Comparison of ENCODE assay signal across 9 cellular contexts in genomic region chr17:50117202-50118040, GRCh38. TPM values are rescaled to one million over a fixed set of nuclear protein-coding genes. Genes with fewer than 3 reads are reported as not detected.
DNase-seq lines count a peak whose midpoint lies in the region; ATAC-seq, FAIRE-seq and TF ChIP-seq lines count a peak whose summit lies in the region.
"Had no signal": no experiment of that assay in that cellular context is flagged by ENCODE, and none has a peak within 500 bp of the region (broad histone marks: within the 10 kb centered on the region; RNA-seq: fewer than 3 reads in every experiment).

No MANE protein-coding gene starts in this region.

- no peak overlapping the region for H4K5ac ChIP-seq in IMR-90 (ENCODE audit: low read depth, low read length)

- 12% methylated on average over 16 of the region's 64 CpGs; no CpG with 5 or more reads in 1 of the 2 experiments for whole genome bisulfite sequencing in IMR-90 (ENCODE audit: extremely low coverage in 2 of 2, insufficient read length in 1 of 2), 2 experiments
- WGBS in mesodermal cell (ENCODE audit: insufficient coverage in 2 of 2), 2 experiments: 5 to 7% methylated on average over 48 to 50 of the region's 64 CpGs

- no peak overlapping the region for H4K91ac ChIP-seq in IMR-90 (ENCODE audit: insufficient read depth, low read depth, low read length)

- no peak overlapping the region for H3K9ac ChIP-seq in IMR-90 (ENCODE audit: low read depth, low read length)

- no peak overlapping the region for H3K27ac ChIP-seq in CD8-positive, alpha-beta memory T cell (ENCODE audit: low read depth, low read length)
- H3K27ac ChIP-seq in IMR-90 (ENCODE audit: insufficient read depth, low read length) (no peak overlapping the region), mesodermal cell (ENCODE audit: low read depth, low read length, severe bottlenecking) (no peak overlapping the region)
- H3K27ac ChIP-seq: HL-60 had no signal

- no peak overlapping the region for H3K4me3 ChIP-seq in CD8-positive, alpha-beta memory T cell (ENCODE audit: low read length)
- H3K4me3 ChIP-seq in IMR-90 (ENCODE audit: insufficient read depth, low read depth, low read length) (no peak overlapping the region), mesodermal cell (ENCODE audit: extremely low read depth, insufficient read depth, low read length, poor library complexity, severe bottlenecking) (peak overlapping the region; percentile 14)

- no peaks in the 10 kb centered on the region for H3K9me3 ChIP-seq in CD8-positive, alpha-beta memory T cell (ENCODE audit: low read length)
- H3K9me3 ChIP-seq in IMR-90 (ENCODE audit: control insufficient read depth, insufficient read depth, low read length): no peaks in the 10 kb centered on the region
- H3K9me3 ChIP-seq in mesodermal cell (ENCODE audit: control insufficient read depth, low read length): no peaks in the 10 kb centered on the region

- no peak overlapping the region for H3K18ac ChIP-seq in IMR-90 (ENCODE audit: low read depth, low read length)

- H2AK5ac ChIP-seq in IMR-90 (ENCODE audit: low read depth, low read length): no peak overlapping the region

- peak overlapping the region; percentile 18 for H2AK9ac ChIP-seq in IMR-90 (replicated peaks; ENCODE audit: low read depth, low read length, poor library complexity)

- no peak overlapping the region for H3K4ac ChIP-seq in IMR-90 (ENCODE audit: low read depth, low read length)

- H3K14ac ChIP-seq in IMR-90 (replicated peaks; ENCODE audit: low read depth, low read length): no peak overlapping the region

- in situ Hi-C loops in IMR-90 (cut with MboI; ENCODE audit: low sequenced_read_pairs): no loop called here

- peaks cover 3% of the 10 kb centered on the region; the same call in 1 of the 2 replicates for H3K9me1 ChIP-seq in IMR-90 (ENCODE audit: insufficient read depth, low read length)

- dilution Hi-C loops in IMR-90 (cut with HindIII; ENCODE audit: low sequenced_read_pairs, unreplicated experiment): no loop called here

- BruUV-seq in IMR-90 (replicated peaks; lab: Mats Ljungman, UMichigan): no TSS peak

- TF ChIP-seq CTCF in IMR-90 (conservative IDR thresholded peaks at IDR 0.05; ENCODE audit: low read depth, low read length): peak; percentile 47

- no peaks in the 10 kb centered on the region for H4K20me1 ChIP-seq in IMR-90 (ENCODE audit: insufficient read depth, low read length)

- TF ChIP-seq RAD21 in IMR-90 (IDR thresholded peaks at IDR 0.05; ENCODE audit: low read length): peak; percentile 41

- H3K27me3 Mint-ChIP-seq in CD8-positive, alpha-beta memory T cell: peaks cover 16 to 54% of the 10 kb centered on the region in 2 donors
- peaks cover 39% of the 10 kb centered on the region for H3K27me3 Mint-ChIP-seq in stimulated activated naive CD8-positive, alpha-beta T cell treated with anti-CD3 and anti-CD28 coated beads, Interleukin-15, Interleukin-2, amounts not matched to agents 100 ng/mL and 50 ng/mL, for 24 hours

- H2BK15ac ChIP-seq in IMR-90 (ENCODE audit: low read depth, low read length): no peak overlapping the region

- no peak overlapping the region for H2BK20ac ChIP-seq in IMR-90 (ENCODE audit: low read depth, low read length)

- H3K9me3 Mint-ChIP-seq in CD8-positive, alpha-beta memory T cell: no peaks in the 10 kb centered on the region
- H3K9me3 Mint-ChIP-seq in stimulated activated naive CD8-positive, alpha-beta T cell treated with anti-CD3 and anti-CD28 coated beads, Interleukin-15, Interleukin-2, amounts not matched to agents 100 ng/mL and 50 ng/mL, for 24 hours: no peaks in the 10 kb centered on the region

- no peak overlapping the region for H3K4me2 ChIP-seq in IMR-90 (ENCODE audit: low read depth, low read length)

- CTCF ChIA-PET in CD8-positive, alpha-beta memory T cell (lab: Charles Lee): interaction anchor here (0.8 to 4.5 kb wide), 21 partner anchors 9 to 191 kb away, joined by 3 to 20 read pairs (median 5); partner anchors contain the start of gene SGCA
- CTCF ChIA-PET in IMR-90 (lab: Yijun Ruan, JAX): interaction anchor here (1.1 kb wide), 1 partner anchor 10 kb away, joined by 3 read pairs; no protein-coding TSS in a partner anchor

- H3K36me3 ChIP-seq in CD8-positive, alpha-beta memory T cell (ENCODE audit: insufficient read depth, low read length): no peaks in the 10 kb centered on the region
- H3K36me3 ChIP-seq in IMR-90 (ENCODE audit: control insufficient read depth, insufficient read depth, low read length): peaks cover 15% of the 10 kb centered on the region; the same call in 1 of the 2 replicates
- peaks cover 17% of the 10 kb centered on the region for H3K36me3 ChIP-seq in mesodermal cell (ENCODE audit: control insufficient read depth, insufficient read depth, low read length)

- peak; percentile 61 for ATAC-seq in IMR-90 (ENCODE audit: low read depth)

- TF ChIP-seq POLR2A in IMR-90 (IDR thresholded peaks at IDR 0.05; ENCODE audit: low read depth, low read length): no peak

- no peaks in the 10 kb centered on the region for H3K79me1 ChIP-seq in IMR-90 (ENCODE audit: low read depth in 1 of 2, low read length in 2 of 2)

- peak overlapping the region; percentile 73 for H2AFZ ChIP-seq in IMR-90 (replicated peaks; ENCODE audit: low read length, poor library complexity)

- H2BK120ac ChIP-seq in IMR-90 (ENCODE audit: low read depth, low read length): no peak overlapping the region

- no peak overlapping the region for H2BK5ac ChIP-seq in IMR-90 (ENCODE audit: low read depth, low read length, poor library complexity, severe bottlenecking)

- no peak overlapping the region; a peak in 1 of 4 replicates for H4K8ac ChIP-seq in IMR-90 (ENCODE audit: low read depth in 2 of 2, low read length in 2 of 2)

- H3K4me1 ChIP-seq in CD8-positive, alpha-beta memory T cell (ENCODE audit: insufficient read depth, low read length): no peaks in the 10 kb centered on the region
- H3K4me1 ChIP-seq in IMR-90 (ENCODE audit: control insufficient read depth, insufficient read depth, low read length) (no peaks in the 10 kb centered on the region), mesodermal cell (ENCODE audit: control insufficient read depth, insufficient read depth, low read length, poor library complexity, severe bottlenecking) (peaks cover 4% of the 10 kb centered on the region)

- H3K4me1 Mint-ChIP-seq in CD8-positive, alpha-beta memory T cell: peaks cover 5 to 11% (median 5%) of the 10 kb centered on the region in 3 donors
- H3K4me1 Mint-ChIP-seq in stimulated activated naive CD8-positive, alpha-beta T cell treated with anti-CD3 and anti-CD28 coated beads, Interleukin-15, Interleukin-2, amounts not matched to agents 100 ng/mL and 50 ng/mL, for 24 hours (ENCODE audit: low read depth): peaks cover 8% of the 10 kb centered on the region

- H3K27ac Mint-ChIP-seq in CD8-positive, alpha-beta memory T cell: no peak overlapping the region
- no peak overlapping the region for H3K27ac Mint-ChIP-seq in stimulated activated naive CD8-positive, alpha-beta T cell treated with anti-CD3 and anti-CD28 coated beads, Interleukin-15, Interleukin-2, amounts not matched to agents 100 ng/mL and 50 ng/mL, for 24 hours

- no peak overlapping the region; the same call in 1 of the 2 replicates for H3K23ac ChIP-seq in IMR-90 (ENCODE audit: low read depth, low read length)

- no peaks in the 10 kb centered on the region for H3K36me3 Mint-ChIP-seq in CD8-positive, alpha-beta memory T cell
- H3K36me3 Mint-ChIP-seq in stimulated activated naive CD8-positive, alpha-beta T cell treated with anti-CD3 and anti-CD28 coated beads, Interleukin-15, Interleukin-2, amounts not matched to agents 100 ng/mL and 50 ng/mL, for 24 hours (ENCODE audit: low read depth): no peaks in the 10 kb centered on the region

- POLR2A ChIA-PET in CD8-positive, alpha-beta memory T cell (lab: Charles Lee): interaction anchor here (0.6 kb wide), 1 partner anchor 24 kb away, joined by 3 read pairs; no protein-coding TSS in a partner anchor
- POLR2A ChIA-PET in IMR-90 (lab: Charles Lee; ENCODE audit: unreplicated experiment): interaction anchor here (0.9 kb wide), 1 partner anchor 9 kb away, joined by 4 read pairs; no protein-coding TSS in a partner anchor

- peaks cover 9% of the 10 kb centered on the region for H3K27me3 ChIP-seq in CD8-positive, alpha-beta memory T cell (ENCODE audit: insufficient read depth, low read length, poor library complexity, severe bottlenecking)
- H3K27me3 ChIP-seq in IMR-90 (ENCODE audit: control insufficient read depth, insufficient read depth, low read length): no peaks in the 10 kb centered on the region

- H3K4me3 Mint-ChIP-seq in CD8-positive, alpha-beta memory T cell: peak overlapping the region in 5 of 7 donors; percentile 32 to 71 (median 48)
- H3K4me3 Mint-ChIP-seq in stimulated activated naive CD8-positive, alpha-beta T cell treated with anti-CD3 and anti-CD28 coated beads, Interleukin-15, Interleukin-2, amounts not matched to agents 100 ng/mL and 50 ng/mL, for 24 hours: peak overlapping the region; percentile 49

- intact Hi-C loops in IMR-90 (cut with micrococcal nuclease): no loop called here

- peak; percentile 26 to 71 (median 45) for DNase-seq in CD8-positive, alpha-beta memory T cell
- DNase-seq in IMR-90 (peak; percentile 35), ecto neural progenitor cell (ENCODE audit: low spot score) (peak; percentile 92), RCC 7860 (ENCODE audit: low spot score) (no peak), inferior parietal cortex (ENCODE audit: extremely low spot score) (no peak)
- DNase-seq in activated CD4-positive, alpha-beta T cell treated with anti-CD3 and anti-CD28 coated beads, Interleukin-2, amount 50 U/mL, for 24 hours (ENCODE audit: low read depth in 1 of 2, low spot score in 1 of 2): peak; percentile 26 to 48

- H3K56ac ChIP-seq in IMR-90 (ENCODE audit: extremely low read depth, insufficient read depth, low read length): no peak overlapping the region

- no peak for FAIRE-seq in RCC 7860 (lab: Jason Lieb, UNC)

RNA-seq across cellular contexts. Expression of gene SAMD14, which starts 12.5 kb away (rescaled TPM):
- 1 to 10 TPM in 1 of 2 experiments, under 1 TPM in 1; 0.92 to 1.3 TPM for total RNA-seq in CD8-positive, alpha-beta memory T cell
- polyA plus RNA-seq in CD8-positive, alpha-beta memory T cell: not detected
- total RNA-seq in IMR-90 (2012; rRNA removed): 1.4 TPM in 2 replicates
- polyA plus RNA-seq in IMR-90 (2012; rRNA removed): 6.2 and 6.7 TPM in 2 replicates
- polyA plus RNA-seq in IMR-90 (2012; cell fraction: cytosol; rRNA removed): 2.7 and 5.4 TPM in 2 replicates
- 20.9 and 34.4 TPM in 2 replicates for polyA plus RNA-seq in IMR-90 (2012; cell fraction: nucleus; rRNA removed; ENCODE audit: low replicate concordance)
- polyA plus RNA-seq in mesodermal cell (2013, experiment 1 of 2): 26.6 TPM
- 18.7 TPM for polyA plus RNA-seq in mesodermal cell (2013, experiment 2 of 2)

RNA-seq across cellular contexts. Expression of gene PDK2, which starts 22.3 kb away (rescaled TPM):
- total RNA-seq in CD8-positive, alpha-beta memory T cell: 10 to 100 TPM; 19.5 to 22.4 TPM
- 41.2 TPM for polyA plus RNA-seq in CD8-positive, alpha-beta memory T cell
- total RNA-seq in IMR-90 (2012; rRNA removed): 26.7 and 38.0 TPM in 2 replicates
- polyA plus RNA-seq in IMR-90 (2012; rRNA removed): 104 and 113 TPM in 2 replicates
- 45.0 and 131 TPM in 2 replicates for polyA plus RNA-seq in IMR-90 (2012; cell fraction: cytosol; rRNA removed)
- 71.2 and 130 TPM in 2 replicates for polyA plus RNA-seq in IMR-90 (2012; cell fraction: nucleus; rRNA removed; ENCODE audit: low replicate concordance)
- 34.0 TPM for polyA plus RNA-seq in mesodermal cell (2013, experiment 1 of 2)
- polyA plus RNA-seq in mesodermal cell (2013, experiment 2 of 2): 27.2 TPM

RNA-seq across cellular contexts. Expression of gene PPP1R9B, which starts 33.1 kb away (rescaled TPM):
- total RNA-seq in CD8-positive, alpha-beta memory T cell: 10 to 100 TPM; 86.9 to 89.0 TPM
- polyA plus RNA-seq in CD8-positive, alpha-beta memory T cell: 1.7 TPM
- 28.0 and 38.6 TPM in 2 replicates for total RNA-seq in IMR-90 (2012; rRNA removed)
- polyA plus RNA-seq in IMR-90 (2012; rRNA removed): 23.0 and 25.8 TPM in 2 replicates
- 16.2 and 19.3 TPM in 2 replicates for polyA plus RNA-seq in IMR-90 (2012; cell fraction: cytosol; rRNA removed)
- polyA plus RNA-seq in IMR-90 (2012; cell fraction: nucleus; rRNA removed; ENCODE audit: low replicate concordance): 42.2 and 55.1 TPM in 2 replicates
- 45.5 TPM for polyA plus RNA-seq in mesodermal cell (2013, experiment 1 of 2)
- 36.7 TPM for polyA plus RNA-seq in mesodermal cell (2013, experiment 2 of 2)

RNA-seq across cellular contexts. Expression of gene SGCA, which starts 48.4 kb away (rescaled TPM):
- under 1 TPM in 1 of 2 experiments, not detected in 1; 0.31 TPM for total RNA-seq in CD8-positive, alpha-beta memory T cell
- not detected for polyA plus RNA-seq in CD8-positive, alpha-beta memory T cell
- total RNA-seq in IMR-90 (2012; rRNA removed): not detected in 2 replicates
- polyA plus RNA-seq in IMR-90 (2012; rRNA removed): 0.19 and 0.55 TPM in 2 replicates
- 0.36 and 0.43 TPM in 2 replicates for polyA plus RNA-seq in IMR-90 (2012; cell fraction: cytosol; rRNA removed)
- polyA plus RNA-seq in IMR-90 (2012; cell fraction: nucleus; rRNA removed; ENCODE audit: low replicate concordance): 0.34 TPM in 1 of 2 replicates, not detected in the other
- polyA plus RNA-seq in mesodermal cell (2013, experiment 1 of 2): 2.4 TPM
- polyA plus RNA-seq in mesodermal cell (2013, experiment 2 of 2): 1.3 TPM

Comparison
In these comparisons a context has a peak if more than half of its experiments do, and no peak if none do; other contexts are left out.
1. DNase-seq: peak in CD8-positive, alpha-beta memory T cell (5 of 5), IMR-90 (single experiment), activated CD4-positive, alpha-beta T cell treated with anti-CD3 and anti-CD28 coated beads, Interleukin-2, amount 50 U/mL, for 24 hours (2 of 2) and ecto neural progenitor cell (single experiment); none in RCC 7860 (single experiment) and inferior parietal cortex (single experiment).